1 cellular context compared by ENCODE assay signal in genomic region chrX:68650491-68650890, GRCh38.
TF ChIP-seq lines count a peak whose summit lies in the region.

No MANE protein-coding gene starts in this region.

TF ChIP-seq in HepG2, 621 proteins besides CTCF, POLR2A, EP300 and RAD21:
- TF ChIP-seq TEAD2 (CRISPR knock-in tag; IDR thresholded peaks at IDR 0.05), result no peak
